25 cellular contexts compared by ENCODE assay signal in genomic region chr14:64474698-64475097, GRCh38. TPM values are rescaled to one million over a fixed set of nuclear protein-coding genes. Genes with fewer than 3 reads are reported as not detected.
DNase-seq lines count a peak whose midpoint lies in the region; ATAC-seq, FAIRE-seq and TF ChIP-seq lines count a peak whose summit lies in the region.
"Had no signal": no experiment of that assay in that cellular context is flagged by ENCODE, and none has a peak within 500 bp of the region (broad histone marks: within the 10 kb centered on the region; RNA-seq: fewer than 3 reads in every experiment).

No MANE protein-coding gene starts in this region.

- ATAC-seq in activated T-helper 17 cell treated with anti-CD3 and anti-CD28 coated beads, Interleukin-2, amount 50 U/mL, for 72 hours (replicated peaks): peak; percentile 66
- ATAC-seq in GM18868 (IDR thresholded peaks at IDR 0.05; ENCODE audit: unreplicated experiment) (no peak), GM21825 (IDR thresholded peaks at IDR 0.05; ENCODE audit: unreplicated experiment) (no peak)

- peaks cover 38% of the 10 kb centered on the region for H3K4me1 Mint-ChIP-seq in activated T-cell treated with anti-CD3 and anti-CD28 coated beads, Interleukin-2, amount 50 U/mL, for 24 hours (ENCODE audit: low read depth)
- peaks cover 11% of the 10 kb centered on the region for H3K4me1 Mint-ChIP-seq in activated T-helper 17 cell treated with anti-CD3 and anti-CD28 coated beads, Interleukin-2, amount 50 U/mL, for 72 hours
- H3K4me1 Mint-ChIP-seq: CD14-positive monocyte had no signal

- H3K9me3 Mint-ChIP-seq in activated T-cell treated with anti-CD3 and anti-CD28 coated beads, Interleukin-2, amount 50 U/mL, for 24 hours: no peaks in the 10 kb centered on the region
- H3K9me3 Mint-ChIP-seq in activated T-helper 17 cell treated with anti-CD3 and anti-CD28 coated beads, Interleukin-2, amount 50 U/mL, for 72 hours: no peaks in the 10 kb centered on the region
- H3K9me3 Mint-ChIP-seq: CD14-positive monocyte; CD4-positive, alpha-beta memory T cell; CD4-positive, CD25-positive, alpha-beta regulatory T cell; CD8-positive, alpha-beta memory T cell had no signal

- no peaks in the 10 kb centered on the region for H3K27me3 Mint-ChIP-seq in activated T-cell treated with anti-CD3 and anti-CD28 coated beads, Interleukin-2, amount 50 U/mL, for 24 hours
- H3K27me3 Mint-ChIP-seq in activated T-helper 17 cell treated with anti-CD3 and anti-CD28 coated beads, Interleukin-2, amount 50 U/mL, for 72 hours: no peaks in the 10 kb centered on the region
- H3K27me3 Mint-ChIP-seq: CD4-positive, alpha-beta memory T cell; CD4-positive, CD25-positive, alpha-beta regulatory T cell; CD8-positive, alpha-beta memory T cell had no signal

- peak overlapping the region; percentile 84 for H3K27ac Mint-ChIP-seq in activated T-cell treated with anti-CD3 and anti-CD28 coated beads, Interleukin-2, amount 50 U/mL, for 24 hours
- no peak overlapping the region for H3K27ac Mint-ChIP-seq in activated T-helper 17 cell treated with anti-CD3 and anti-CD28 coated beads, Interleukin-2, amount 50 U/mL, for 72 hours
- H3K27ac Mint-ChIP-seq: CD14-positive monocyte; CD8-positive, alpha-beta memory T cell had no signal

- no peak overlapping the region for H3K4me3 Mint-ChIP-seq in activated T-cell treated with anti-CD3 and anti-CD28 coated beads, Interleukin-2, amount 50 U/mL, for 24 hours
- peak overlapping the region; percentile 11 for H3K4me3 Mint-ChIP-seq in activated T-helper 17 cell treated with anti-CD3 and anti-CD28 coated beads, Interleukin-2, amount 50 U/mL, for 72 hours
- H3K4me3 Mint-ChIP-seq: CD14-positive monocyte; CD4-positive, alpha-beta memory T cell; CD4-positive, CD25-positive, alpha-beta regulatory T cell; CD8-positive, alpha-beta memory T cell had no signal

- no peak for TF ChIP-seq POLR2A in GM12892 (IDR thresholded peaks at IDR 0.05; ENCODE audit: low read depth, low read length)

- peaks cover 28% of the 10 kb centered on the region for H3K36me3 Mint-ChIP-seq in activated T-cell treated with anti-CD3 and anti-CD28 coated beads, Interleukin-2, amount 50 U/mL, for 24 hours (ENCODE audit: low read depth)
- peaks cover 59% of the 10 kb centered on the region for H3K36me3 Mint-ChIP-seq in activated T-helper 17 cell treated with anti-CD3 and anti-CD28 coated beads, Interleukin-2, amount 50 U/mL, for 72 hours (ENCODE audit: low read depth)
- H3K36me3 Mint-ChIP-seq: CD4-positive, CD25-positive, alpha-beta regulatory T cell had no signal

- FAIRE-seq in GM12892 (lab: Jason Lieb, UNC): peak; percentile 51
- peak; percentile 59 for FAIRE-seq in GM18507 (lab: Jason Lieb, UNC)
- FAIRE-seq: GM12878 had no signal

- DNase-seq in activated T-cell treated with anti-CD3 and anti-CD28 coated beads, Interleukin-2, amount 50 U/mL, for 24 hours: no peak
- DNase-seq in activated T-cell treated with anti-CD3 and anti-CD28 coated beads, Interleukin-2, amount 50 U/mL, for 48 hours: no peak
- DNase-seq in GM12892 (ENCODE audit: insufficient read length) (no peak), GM18507 (ENCODE audit: extremely low spot score, insufficient read length, low read depth) (no peak)
- no peak for DNase-seq in stimulated activated CD4-positive, alpha-beta T cell treated with anti-CD3 and anti-CD28 coated beads, Interleukin-1b, Interleukin-23, amount 100 ng/mL, for 48 hours
- DNase-seq: 8988T; ACHN; BE2C; C1 segment of cervical spinal cord; CD4-positive, alpha-beta memory T cell; CD4-positive, CD25-positive, alpha-beta regulatory T cell; CD8-positive, alpha-beta memory T cell; COR-L47; DMS 273 treated with DMSO at 0.1 percent for 48 hours; DMS153; DMS53; DMS79; DND-41; EL; GDM1 had no signal

RNA-seq across cellular contexts. Expression of gene AKAP5, which starts 9.4 kb away (rescaled TPM):
- polyA plus RNA-seq in GM12892 (2012; ENCODE audit: missing spikeins): 3.4 TPM
- total RNA-seq in activated T-helper 17 cell treated with anti-CD3 and anti-CD28 coated beads, Interleukin-2, amount 50 U/mL, for 72 hours: 1 to 10 TPM in 1 of 2 donors, under 1 TPM in 1; 0.82 to 1.0 TPM
- polyA plus RNA-seq: CD14-positive monocyte had no signal

RNA-seq across cellular contexts. Expression of gene ZBTB25, which starts 28.9 kb away (rescaled TPM):
- 20.4 TPM for polyA plus RNA-seq in GM12892 (2012; ENCODE audit: missing spikeins)
- 10 to 100 TPM; 29.7 to 88.5 TPM for total RNA-seq in activated T-helper 17 cell treated with anti-CD3 and anti-CD28 coated beads, Interleukin-2, amount 50 U/mL, for 72 hours

RNA-seq across cellular contexts. Expression of gene ZBTB1, which starts 29.9 kb away (rescaled TPM):
- 69.6 TPM for polyA plus RNA-seq in GM12892 (2012; ENCODE audit: missing spikeins)
- total RNA-seq in activated T-helper 17 cell treated with anti-CD3 and anti-CD28 coated beads, Interleukin-2, amount 50 U/mL, for 72 hours: 100 to 1,000 TPM in 1 of 2 donors, 10 to 100 TPM in 1; 75.6 to 154 TPM
